33 cellular contexts compared by ENCODE assay signal in genomic region chr1:26041978-26042377, GRCh38. TPM values are rescaled to one million over a fixed set of nuclear protein-coding genes. Genes with fewer than 3 reads are reported as not detected.
"Had no signal": no experiment of that assay in that cellular context is flagged by ENCODE, and none has a peak within 500 bp of the region (broad histone marks: within the 10 kb centered on the region; RNA-seq: fewer than 3 reads in every experiment).

No MANE protein-coding gene starts in this region.

- H3K4me3 ChIP-seq: ascending aorta, breast epithelium had no signal

- H3K27ac ChIP-seq: ascending aorta, brain microvascular endothelial cell, breast epithelium, VCaP had no signal

- H3K9me3 ChIP-seq: ascending aorta, breast epithelium had no signal

- H3K4me1 ChIP-seq: ascending aorta had no signal

- ATAC-seq: activated CD8-positive, alpha-beta T cell treated with anti-CD3 and anti-CD28 coated beads for 36 hours; activated naive CD8-positive, alpha-beta T cell treated with anti-CD3 and anti-CD28 coated beads, Interleukin-2, amount 50 U/mL, for 24 hours; activated T-cell treated with anti-CD3 and anti-CD28 coated beads, Interleukin-2, amount 50 U/mL, for 4 hours; activated T-cell treated with anti-CD3 and anti-CD28 coated beads, Interleukin-2, amount 50 U/mL, for 72 hours; activated T-helper 17 cell treated with anti-CD3 and anti-CD28 coated beads, Interleukin-2, amount 50 U/mL, for 72 hours had no signal

- H3K36me3 ChIP-seq: ascending aorta, brain microvascular endothelial cell, breast epithelium had no signal

- DNase-seq: activated B cell treated with CpG ODN at 0.5 μM for 24 hours; activated CD4-positive, alpha-beta memory T cell treated with anti-CD3 and anti-CD28 coated beads for 36 hours; activated CD4-positive, alpha-beta T cell treated with anti-CD3 and anti-CD28 coated beads for 4 hours; activated CD4-positive, alpha-beta T cell treated with anti-CD3 and anti-CD28 coated beads, Interleukin-2, amount 10 ng/mL, durations not matched to agents 24 days and 14 days; activated CD4-positive, alpha-beta T cell treated with anti-CD3 and anti-CD28 coated beads, Interleukin-2, amount 50 U/mL, for 1 hour; activated CD4-positive, alpha-beta T cell treated with anti-CD3 and anti-CD28 coated beads, Interleukin-2, amount 50 U/mL, for 4 hours; activated CD4-positive, CD25-positive, alpha-beta regulatory T cell treated with anti-CD3 and anti-CD28 coated beads, Interleukin-2, amount 50 U/mL, for 72 hours; activated CD8-positive, alpha-beta memory T cell treated with anti-CD3 and anti-CD28 coated beads, Interleukin-2, amount 50 U/mL, for 4 hours; activated CD8-positive, alpha-beta T cell treated with anti-CD3 and anti-CD28 coated beads for 36 hours; activated gamma-delta T cell; activated naive CD4-positive, alpha-beta T cell treated with anti-CD3 and anti-CD28 coated beads, Interleukin-2, amount 10 ng/mL, durations not matched to agents 7 days and 5 days; activated naive CD4-positive, alpha-beta T cell treated with Interleukin-2 at 50 U/mL for 16 hours; activated naive CD8-positive, alpha-beta T cell treated with anti-CD3 and anti-CD28 coated beads, Interleukin-2, amount 10 ng/mL, durations not matched to agents 7 days and 5 days; activated naive CD8-positive, alpha-beta T cell treated with anti-CD3 and anti-CD28 coated beads, Interleukin-2, amount 50 U/mL, for 24 hours; activated T-cell treated with anti-CD3 and anti-CD28 coated beads for 4 hours; activated T-cell treated with anti-CD3 and anti-CD28 coated beads, Interleukin-2, amount 50 U/mL, for 1 hour; activated T-cell treated with anti-CD3 and anti-CD28 coated beads, Interleukin-2, amount 50 U/mL, for 4 hours; activated T-cell treated with anti-CD3 and anti-CD28 coated beads, Interleukin-2, amount 50 U/mL, for 72 hours; amygdala; anterior cingulate cortex; brain microvascular endothelial cell; central memory CD4-positive, alpha-beta T cell; T-helper 1 cell; T-helper 2 cell; T-helper 9 cell had no signal

- FAIRE-seq: TTC549 had no signal

RNA-seq across cellular contexts. Expression of gene SLC30A2, which starts 3.9 kb away (rescaled TPM):
- total RNA-seq: activated B cell treated with CpG ODN at 0.5 μM for 24 hours; activated CD4-positive, alpha-beta memory T cell treated with anti-CD3 and anti-CD28 coated beads for 36 hours; activated CD4-positive, alpha-beta T cell treated with anti-CD3 and anti-CD28 coated beads, Interleukin-2, amount 10 ng/mL, durations not matched to agents 24 days and 14 days; activated CD8-positive, alpha-beta memory T cell treated with anti-CD3 and anti-CD28 coated beads for 36 hours; activated CD8-positive, alpha-beta T cell treated with anti-CD3 and anti-CD28 coated beads for 36 hours; activated naive CD8-positive, alpha-beta T cell treated with anti-CD3 and anti-CD28 coated beads, Interleukin-2, amount 10 ng/mL, durations not matched to agents 7 days and 5 days; activated T-cell treated with anti-CD3 and anti-CD28 coated beads, Interleukin-2, amount 50 U/mL, for 4 hours; activated T-cell treated with anti-CD3 and anti-CD28 coated beads, Interleukin-2, amount 50 U/mL, for 72 hours; activated T-helper 1 cell treated with anti-CD3 and anti-CD28 coated beads, Interleukin-12 subunit alpha, Interleukin-12 subunit beta, Interleukin-2, Interleukin-4 antibody, amounts not matched to agents 30 ng/mL and 10 ng/mL and 1 ng/mL, durations not matched to agents 14 hours and 24 hours and 36 hours; activated T-helper 17 cell treated with anti-CD3 and anti-CD28 coated beads, Interleukin-2, amount 50 U/mL, for 72 hours; ascending aorta; cerebellum had no signal

RNA-seq across cellular contexts. Expression of gene EXTL1, which starts 20.4 kb away (rescaled TPM):
- total RNA-seq: activated B cell treated with CpG ODN at 0.5 μM for 24 hours; activated CD4-positive, alpha-beta memory T cell treated with anti-CD3 and anti-CD28 coated beads for 36 hours; activated CD4-positive, alpha-beta T cell treated with anti-CD3 and anti-CD28 coated beads, Interleukin-2, amount 10 ng/mL, durations not matched to agents 24 days and 14 days; activated CD8-positive, alpha-beta memory T cell treated with anti-CD3 and anti-CD28 coated beads for 36 hours; activated CD8-positive, alpha-beta T cell treated with anti-CD3 and anti-CD28 coated beads for 36 hours; activated naive CD8-positive, alpha-beta T cell treated with anti-CD3 and anti-CD28 coated beads, Interleukin-2, amount 10 ng/mL, durations not matched to agents 7 days and 5 days; activated T-cell treated with anti-CD3 and anti-CD28 coated beads, Interleukin-2, amount 50 U/mL, for 4 hours; activated T-cell treated with anti-CD3 and anti-CD28 coated beads, Interleukin-2, amount 50 U/mL, for 72 hours; activated T-helper 17 cell treated with anti-CD3 and anti-CD28 coated beads, Interleukin-2, amount 50 U/mL, for 72 hours had no signal

RNA-seq across cellular contexts. Expression of gene TRIM63, which starts 25.5 kb away (rescaled TPM):
- total RNA-seq: activated B cell treated with CpG ODN at 0.5 μM for 24 hours; activated CD4-positive, alpha-beta T cell treated with anti-CD3 and anti-CD28 coated beads, Interleukin-2, amount 10 ng/mL, durations not matched to agents 24 days and 14 days; activated CD8-positive, alpha-beta memory T cell treated with anti-CD3 and anti-CD28 coated beads for 36 hours; activated naive CD8-positive, alpha-beta T cell treated with anti-CD3 and anti-CD28 coated beads, Interleukin-2, amount 10 ng/mL, durations not matched to agents 7 days and 5 days; activated T-cell treated with anti-CD3 and anti-CD28 coated beads, Interleukin-2, amount 50 U/mL, for 4 hours; activated T-helper 1 cell treated with anti-CD3 and anti-CD28 coated beads, Interleukin-12 subunit alpha, Interleukin-12 subunit beta, Interleukin-2, Interleukin-4 antibody, amounts not matched to agents 30 ng/mL and 10 ng/mL and 1 ng/mL, durations not matched to agents 14 hours and 24 hours and 36 hours; activated T-helper 17 cell treated with anti-CD3 and anti-CD28 coated beads, Interleukin-2, amount 50 U/mL, for 72 hours; ascending aorta; cerebellum had no signal
